8 cellular contexts compared by ENCODE assay signal in genomic region chr17:59365383-59365981, GRCh38. TPM values are rescaled to one million over a fixed set of nuclear protein-coding genes. Genes with fewer than 3 reads are reported as not detected.
A peak's percentile ranks its signal among the peaks of the same experiment; 100 is the strongest.
DNase-seq lines count a peak whose midpoint lies in the region; ATAC-seq, FAIRE-seq and TF ChIP-seq lines count a peak whose summit lies in the region.

No MANE protein-coding gene starts in this region.

- no peaks in the 10 kb centered on the region for H3K9me2 ChIP-seq in Karpas-422 (replicated peaks; ENCODE audit: insufficient read depth, low read length)

- no peaks in the 10 kb centered on the region for H3K79me2 ChIP-seq in Karpas-422 (ENCODE audit: low read length)

- no peak for TF ChIP-seq POLR2A in GM12892 (IDR thresholded peaks at IDR 0.05; ENCODE audit: low read depth, low read length)

- peaks cover 8% of the 10 kb centered on the region for H3K36me3 Mint-ChIP-seq in central memory CD8-positive, alpha-beta T cell (ENCODE audit: insufficient read depth)

- peak overlapping the region; percentile 5 to 13 for H3K9ac ChIP-seq in mucosa of rectum (ENCODE audit: low read depth in 1 of 2, low read length in 2 of 2)
- H3K9ac ChIP-seq in Karpas-422 (ENCODE audit: low read length) = no peak overlapping the region

- no peak for TF ChIP-seq CTCF in GM10248 (IDR thresholded peaks at IDR 0.05; ENCODE audit: control extremely low read depth, extremely low read depth, low read depth, missing control alignments)

- H3K27ac Mint-ChIP-seq in central memory CD8-positive, alpha-beta T cell (ENCODE audit: low read depth) = no peak overlapping the region

- peaks cover under 1% of the 10 kb centered on the region; the same call in 1 of the 2 replicates for H4K20me1 ChIP-seq in Karpas-422 (ENCODE audit: insufficient read depth, low read depth, low read length)

- CTCF ChIA-PET in GM10248 (lab: Yijun Ruan, JAX) = interaction anchor here (0.9 to 2.5 kb wide), 6 partner anchors 9 to 54 kb away, joined by 3 to 7 read pairs (median 4); no protein-coding TSS in a partner anchor

- POLR2A ChIA-PET in GM10248 (lab: Yijun Ruan, JAX) = no interaction called here

- H3K36me3 ChIP-seq in mucosa of rectum (ENCODE audit: control insufficient read depth in 2 of 2, insufficient read depth in 2 of 2, low read length in 2 of 2) (no peaks in the 10 kb centered on the region), Karpas-422 (ENCODE audit: insufficient read depth, low read length) (no peaks in the 10 kb centered on the region)

- H3K27me3 ChIP-seq in mucosa of rectum (ENCODE audit: control insufficient read depth in 2 of 2, insufficient read depth in 2 of 2, low read length in 2 of 2) (no peaks in the 10 kb centered on the region), Karpas-422 (ENCODE audit: low read length) (no peaks in the 10 kb centered on the region)

- no peak for FAIRE-seq in GM12892 (lab: Jason Lieb, UNC)

- DNase-seq in GM10248 (ENCODE audit: extremely low spot score) (peak; percentile 40), NCI-H69 (lab: John Stamatoyannopoulos, UW) (peak; percentile 74), NCI-H345 (lab: John Stamatoyannopoulos, UW) (no peak), GM12892 (ENCODE audit: insufficient read length) (no peak), Karpas-422 (no peak)
- DNase-seq in central memory CD8-positive, alpha-beta T cell (ENCODE audit: low spot score in 2 of 2) = no peak

- H3K4me1 Mint-ChIP-seq in central memory CD8-positive, alpha-beta T cell = peaks cover 60% of the 10 kb centered on the region

- peak overlapping the region in 1 of 2 donors; percentile 17 for H3K4me3 ChIP-seq in mucosa of rectum (ENCODE audit: low read length in 2 of 2)
- H3K4me3 ChIP-seq in Karpas-422 (ENCODE audit: low read length) = no peak overlapping the region

- H3K4me3 Mint-ChIP-seq in central memory CD8-positive, alpha-beta T cell = no peak overlapping the region

- no peaks in the 10 kb centered on the region for H3K9me3 ChIP-seq in mucosa of rectum (ENCODE audit: control insufficient read depth in 2 of 2, low read length in 2 of 2)
- no peaks in the 10 kb centered on the region for H3K9me3 ChIP-seq in Karpas-422 (ENCODE audit: low read length)

- peak overlapping the region; percentile 78 to 85 for H3K27ac ChIP-seq in mucosa of rectum (ENCODE audit: low read depth in 2 of 2, low read length in 2 of 2)
- no peak overlapping the region for H3K27ac ChIP-seq in Karpas-422 (ENCODE audit: low read length)

- H3K4me1 ChIP-seq in mucosa of rectum (ENCODE audit: control insufficient read depth in 2 of 2, insufficient read depth in 2 of 2, low read length in 2 of 2) (peaks cover 58 to 59% of the 10 kb centered on the region in 2 donors), Karpas-422 (ENCODE audit: low read length) (peaks cover 12% of the 10 kb centered on the region)

- H3K4me2 ChIP-seq in Karpas-422 (ENCODE audit: low read depth, low read length, poor library complexity, severe bottlenecking) = no peak overlapping the region

- no peaks in the 10 kb centered on the region for H3K9me3 Mint-ChIP-seq in central memory CD8-positive, alpha-beta T cell

- H2AFZ ChIP-seq in Karpas-422 (ENCODE audit: low read length) = no peak overlapping the region

- peak; percentile 39 for ATAC-seq in central memory CD8-positive, alpha-beta T cell (replicated peaks; ENCODE audit: extremely low read depth, poor library complexity, severe bottlenecking)
- no peak for ATAC-seq in HG02678 (IDR thresholded peaks at IDR 0.05; ENCODE audit: unreplicated experiment)

- H3K27me3 Mint-ChIP-seq in central memory CD8-positive, alpha-beta T cell = no peaks in the 10 kb centered on the region

RNA-seq across cellular contexts. Expression of gene YPEL2, which starts 34.0 kb away (rescaled TPM):
- polyA plus RNA-seq in GM12892 (2012; ENCODE audit: missing spikeins) = 2.0 TPM
- total RNA-seq in Karpas-422 (2014; rRNA removed; shearing (Covaris generic); ENCODE audit: low replicate concordance) = 3.5 and 6.1 TPM in 2 replicates

Comparison
In these comparisons a context has a peak if more than half of its experiments do, and no peak if none do; other contexts are left out.
1. DNase-seq: peak in GM10248 (single experiment) and NCI-H69 (single experiment); none in central memory CD8-positive, alpha-beta T cell (0 of 2), NCI-H345 (single experiment), GM12892 (single experiment) and Karpas-422 (single experiment).